Comparison of ENCODE assay signal across 21 cellular contexts in the genomic region with DNA sequence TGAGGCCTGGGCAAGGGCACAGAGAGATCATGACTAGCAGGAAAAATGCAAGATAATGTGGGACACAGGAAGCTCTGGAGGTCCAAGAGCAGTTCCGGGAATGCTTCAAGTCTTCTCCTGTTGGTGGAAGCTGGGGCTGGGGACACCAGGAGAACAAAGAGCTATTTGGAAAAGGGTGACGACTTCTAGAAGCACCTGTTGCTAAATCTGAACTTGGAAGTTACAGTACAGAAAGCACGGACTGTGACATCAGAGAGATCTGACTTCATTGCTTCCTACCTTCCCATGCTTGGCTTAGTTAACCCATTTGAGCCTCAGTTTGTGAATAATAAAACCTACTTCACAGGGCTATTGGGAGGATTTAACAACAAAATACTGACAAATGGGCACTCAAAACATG.
"Had no signal": no experiment of that assay in that cellular context is flagged by ENCODE, and none has a peak within 500 bp of the region (broad histone marks: within the 10 kb centered on the region; RNA-seq: fewer than 3 reads in every experiment).

No MANE protein-coding gene starts in this region.

- H3K27me3 ChIP-seq: dorsolateral prefrontal cortex, right atrium auricular region had no signal

- H3K36me3 Mint-ChIP-seq: activated naive CD4-positive, alpha-beta T cell treated with anti-CD3 and anti-CD28 coated beads, Interleukin-2, amount 50 U/mL, for 72 hours; naive thymus-derived CD4-positive, alpha-beta T cell had no signal

- FAIRE-seq: colon had no signal

- DNase-seq: activated CD4-positive, alpha-beta T cell treated with anti-CD3 and anti-CD28 coated beads for 4 hours; activated CD4-positive, alpha-beta T cell treated with anti-CD3 and anti-CD28 coated beads, Interleukin-2, amount 50 U/mL, for 4 hours; activated naive CD4-positive, alpha-beta T cell; activated T-cell treated with anti-CD3 and anti-CD28 coated beads for 4 hours; activated T-cell treated with anti-CD3 and anti-CD28 coated beads, Interleukin-2, amount 50 U/mL, for 72 hours; dorsolateral prefrontal cortex; effector memory CD4-positive, alpha-beta T cell; foreskin melanocyte; left ventricle myocardium inferior; naive thymus-derived CD4-positive, alpha-beta T cell; occipital lobe; spleen; stimulated activated CD4-positive, alpha-beta T cell treated with anti-CD3 and anti-CD28 coated beads, Interleukin-4, amount 100 ng/mL, for 1 hour; stimulated activated naive CD8-positive, alpha-beta T cell treated with anti-CD3 and anti-CD28 coated beads, Interleukin-15, Interleukin-2, amounts not matched to agents 100 U/mL and 50 U/mL, for 24 hours; upper lobe of right lung had no signal

- H3K4me1 Mint-ChIP-seq: naive thymus-derived CD4-positive, alpha-beta T cell had no signal

- H3K9me3 ChIP-seq: left ventricle myocardium inferior, right atrium auricular region, spleen, thoracic aorta, upper lobe of right lung had no signal

- H3K4me3 ChIP-seq: dorsolateral prefrontal cortex, left ventricle myocardium inferior, lung, right atrium auricular region, spleen, thoracic aorta, upper lobe of right lung had no signal

- H3K4me3 Mint-ChIP-seq: activated T-cell treated with anti-CD3 and anti-CD28 coated beads, Interleukin-2, amount 50 U/mL, for 72 hours; naive thymus-derived CD4-positive, alpha-beta T cell had no signal

- H3K9me3 Mint-ChIP-seq: activated naive CD4-positive, alpha-beta T cell treated with anti-CD3 and anti-CD28 coated beads, Interleukin-2, amount 50 U/mL, for 72 hours; activated T-cell treated with anti-CD3 and anti-CD28 coated beads, Interleukin-2, amount 50 U/mL, for 72 hours; naive thymus-derived CD4-positive, alpha-beta T cell had no signal

- H3K36me3 ChIP-seq: left ventricle myocardium inferior, right atrium auricular region, spleen, thoracic aorta, upper lobe of right lung had no signal

- H2AFZ ChIP-seq: parathyroid adenoma had no signal

- ATAC-seq: activated naive CD4-positive, alpha-beta T cell treated with anti-CD3 and anti-CD28 coated beads, Interleukin-2, amount 50 U/mL, for 72 hours; activated T-cell treated with anti-CD3 and anti-CD28 coated beads, Interleukin-2, amount 50 U/mL, for 72 hours; naive thymus-derived CD4-positive, alpha-beta T cell; stimulated activated naive CD8-positive, alpha-beta T cell treated with anti-CD3 and anti-CD28 coated beads, Interleukin-15, Interleukin-2, amounts not matched to agents 100 U/mL and 50 U/mL, for 24 hours; upper lobe of right lung had no signal

- H3K27ac ChIP-seq: dorsolateral prefrontal cortex, left ventricle myocardium inferior, parathyroid adenoma, right atrium auricular region, spleen, upper lobe of right lung had no signal

- H3K4me1 ChIP-seq: left ventricle myocardium inferior, parathyroid adenoma, right atrium auricular region, spleen, upper lobe of right lung had no signal

- H3K79me2 ChIP-seq: parathyroid adenoma had no signal

- H3K27ac Mint-ChIP-seq: activated naive CD4-positive, alpha-beta T cell treated with anti-CD3 and anti-CD28 coated beads, Interleukin-2, amount 50 U/mL, for 72 hours; activated T-cell treated with anti-CD3 and anti-CD28 coated beads, Interleukin-2, amount 50 U/mL, for 72 hours; naive thymus-derived CD4-positive, alpha-beta T cell had no signal

- H3K9ac ChIP-seq: parathyroid adenoma had no signal
